Comparison of ENCODE assay signal across 2 cellular contexts in the genomic region with DNA sequence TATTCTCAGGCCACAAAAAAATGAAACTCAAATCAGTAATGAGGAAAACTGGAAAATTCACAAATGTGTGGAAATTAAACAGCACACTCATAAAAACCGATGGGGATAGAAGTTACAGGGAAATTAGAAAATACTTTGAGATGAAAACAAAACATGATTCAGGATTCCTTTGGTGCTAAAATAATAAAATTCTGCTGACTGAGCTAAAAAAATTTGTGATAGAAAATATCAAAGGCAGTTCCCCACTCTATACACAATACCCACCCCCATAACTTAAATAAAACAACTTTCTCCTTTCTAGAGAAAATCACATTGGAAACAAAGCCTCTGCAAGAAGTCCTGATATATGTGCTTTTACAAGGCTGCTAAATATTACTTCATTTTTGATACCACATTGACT.
TF ChIP-seq lines count a peak whose summit lies in the region.

No MANE protein-coding gene starts in this region.

TF ChIP-seq in HEK293, 187 proteins besides CTCF, POLR2A, EP300 and RAD21:
- TF ChIP-seq ZNF18 (tag by site-specific recombination; IDR thresholded peaks at IDR 0.05) = no peak
- peak; percentile 27; the same call in 1 of the 2 replicates for TF ChIP-seq ZNF561 (tag by site-specific recombination; IDR thresholded peaks at IDR 0.05; ENCODE audit: borderline replicate concordance)
- TF ChIP-seq KLF9 (tag by site-specific recombination; IDR thresholded peaks at IDR 0.05; ENCODE audit: low read depth) = no peak
- TF ChIP-seq SP2 (tag by site-specific recombination; IDR thresholded peaks at IDR 0.05) = 0 out of 2 replicates have a peak, but pooled peaks have one; percentile 1
- TF ChIP-seq ZBTB21 (tag by site-specific recombination; IDR thresholded peaks at IDR 0.05) = peak; percentile 9; the same call in 1 of the 2 replicates
- no peak for TF ChIP-seq ZNF510 (tag by site-specific recombination; IDR thresholded peaks at IDR 0.05; ENCODE audit: insufficient replicate concordance)
- 0 out of 2 replicates have a peak, but pooled peaks have one; percentile 8 for TF ChIP-seq ZNF10 (tag by site-specific recombination; IDR thresholded peaks at IDR 0.05)
- no peak for TF ChIP-seq REPIN1 (tag by site-specific recombination; IDR thresholded peaks at IDR 0.05; ENCODE audit: low read depth)
- TF ChIP-seq, protein P1, sequence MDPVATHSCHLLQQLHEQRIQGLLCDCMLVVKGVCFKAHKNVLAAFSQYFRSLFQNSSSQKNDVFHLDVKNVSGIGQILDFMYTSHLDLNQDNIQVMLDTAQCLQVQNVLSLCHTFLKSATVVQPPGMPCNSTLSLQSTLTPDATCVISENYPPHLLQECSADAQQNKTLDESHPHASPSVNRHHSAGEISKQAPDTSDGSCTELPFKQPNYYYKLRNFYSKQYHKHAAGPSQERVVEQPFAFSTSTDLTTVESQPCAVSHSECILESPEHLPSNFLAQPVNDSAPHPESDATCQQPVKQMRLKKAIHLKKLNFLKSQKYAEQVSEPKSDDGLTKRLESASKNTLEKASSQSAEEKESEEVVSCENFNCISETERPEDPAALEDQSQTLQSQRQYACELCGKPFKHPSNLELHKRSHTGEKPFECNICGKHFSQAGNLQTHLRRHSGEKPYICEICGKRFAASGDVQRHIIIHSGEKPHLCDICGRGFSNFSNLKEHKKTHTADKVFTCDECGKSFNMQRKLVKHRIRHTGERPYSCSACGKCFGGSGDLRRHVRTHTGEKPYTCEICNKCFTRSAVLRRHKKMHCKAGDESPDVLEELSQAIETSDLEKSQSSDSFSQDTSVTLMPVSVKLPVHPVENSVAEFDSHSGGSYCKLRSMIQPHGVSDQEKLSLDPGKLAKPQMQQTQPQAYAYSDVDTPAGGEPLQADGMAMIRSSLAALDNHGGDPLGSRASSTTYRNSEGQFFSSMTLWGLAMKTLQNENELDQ (tag by site-specific recombination; IDR thresholded peaks at IDR 0.05; ENCODE audit: low read depth) = no peak
- peak; percentile 84; the same call in 1 of the 2 replicates for TF ChIP-seq ZNF660 (tag by site-specific recombination; IDR thresholded peaks at IDR 0.05)
- TF ChIP-seq ZNF571 (tag by site-specific recombination; IDR thresholded peaks at IDR 0.05) = no peak
- peak; percentile 19; the same call in 1 of the 2 replicates for TF ChIP-seq ZXDB (tag by site-specific recombination; IDR thresholded peaks at IDR 0.05)
- no peak for TF ChIP-seq HOXC10 (CRISPR knock-in tag; IDR thresholded peaks at IDR 0.05)
- TF ChIP-seq ZNF184 (tag by site-specific recombination; IDR thresholded peaks at IDR 0.05) = 0 out of 2 replicates have a peak, but pooled peaks have one; percentile 11
- TF ChIP-seq PRDM1 (tag by site-specific recombination; IDR thresholded peaks at IDR 0.05) = 0 out of 2 replicates have a peak, but pooled peaks have one; percentile 5
- TF ChIP-seq, protein P2, sequence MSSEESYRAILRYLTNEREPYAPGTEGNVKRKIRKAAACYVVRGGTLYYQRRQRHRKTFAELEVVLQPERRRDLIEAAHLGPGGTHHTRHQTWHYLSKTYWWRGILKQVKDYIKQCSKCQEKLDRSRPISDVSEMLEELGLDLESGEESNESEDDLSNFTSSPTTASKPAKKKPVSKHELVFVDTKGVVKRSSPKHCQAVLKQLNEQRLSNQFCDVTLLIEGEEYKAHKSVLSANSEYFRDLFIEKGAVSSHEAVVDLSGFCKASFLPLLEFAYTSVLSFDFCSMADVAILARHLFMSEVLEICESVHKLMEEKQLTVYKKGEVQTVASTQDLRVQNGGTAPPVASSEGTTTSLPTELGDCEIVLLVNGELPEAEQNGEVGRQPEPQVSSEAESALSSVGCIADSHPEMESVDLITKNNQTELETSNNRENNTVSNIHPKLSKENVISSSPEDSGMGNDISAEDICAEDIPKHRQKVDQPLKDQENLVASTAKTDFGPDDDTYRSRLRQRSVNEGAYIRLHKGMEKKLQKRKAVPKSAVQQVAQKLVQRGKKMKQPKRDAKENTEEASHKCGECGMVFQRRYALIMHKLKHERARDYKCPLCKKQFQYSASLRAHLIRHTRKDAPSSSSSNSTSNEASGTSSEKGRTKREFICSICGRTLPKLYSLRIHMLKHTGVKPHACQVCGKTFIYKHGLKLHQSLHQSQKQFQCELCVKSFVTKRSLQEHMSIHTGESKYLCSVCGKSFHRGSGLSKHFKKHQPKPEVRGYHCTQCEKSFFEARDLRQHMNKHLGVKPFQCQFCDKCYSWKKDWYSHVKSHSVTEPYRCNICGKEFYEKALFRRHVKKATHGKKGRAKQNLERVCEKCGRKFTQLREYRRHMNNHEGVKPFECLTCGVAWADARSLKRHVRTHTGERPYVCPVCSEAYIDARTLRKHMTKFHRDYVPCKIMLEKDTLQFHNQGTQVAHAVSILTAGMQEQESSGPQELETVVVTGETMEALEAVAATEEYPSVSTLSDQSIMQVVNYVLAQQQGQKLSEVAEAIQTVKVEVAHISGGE (tag by site-specific recombination; conservative IDR thresholded peaks at IDR 0.05; ENCODE audit: low read depth) = peak; percentile 29

TF ChIP-seq in K562, 482 proteins besides CTCF, POLR2A, EP300 and RAD21:
- TF ChIP-seq KAT8 (IDR thresholded peaks at IDR 0.05; ENCODE audit: low read depth) (no peak), E2F3 (CRISPR knock-in tag; IDR thresholded peaks at IDR 0.05) (no peak), ZNF121 (CRISPR knock-in tag; conservative IDR thresholded peaks at IDR 0.05) (no peak), TBP (optimal IDR thresholded peaks at IDR 0.05; ENCODE audit: low read depth, low read length) (no peak), MLLT1 (IDR thresholded peaks at IDR 0.05) (no peak), NONO (IDR thresholded peaks at IDR 0.05; ENCODE audit: low read depth in 2 of 2, low read length in 1 of 2) (no peak), MAFG (tag; conservative IDR thresholded peaks at IDR 0.05) (peak; percentile 79), ETV5 (CRISPR knock-in tag; IDR thresholded peaks at IDR 0.05; ENCODE audit: low read depth) (no peak), CBX5 (IDR thresholded peaks at IDR 0.05; ENCODE audit: borderline replicate concordance, low read depth) (no peak), TAL1 (IDR thresholded peaks at IDR 0.05) (no peak), DLX4 (CRISPR knock-in tag; IDR thresholded peaks at IDR 0.05) (no peak), IFI16 (CRISPR knock-in tag; IDR thresholded peaks at IDR 0.05) (no peak), E2F5 (CRISPR knock-in tag; IDR thresholded peaks at IDR 0.05) (no peak), ZNF384 (IDR thresholded peaks at IDR 0.05; ENCODE audit: low read depth, low read length) (no peak), CCNT2 (IDR thresholded peaks at IDR 0.05; ENCODE audit: borderline replicate concordance, extremely low read depth, insufficient read length, low read depth, low read length) (no peak), MAFF (IDR thresholded peaks at IDR 0.05; ENCODE audit: low read length) (peak; percentile 89), SUPT5H (IDR thresholded peaks at IDR 0.05) (no peak), ZBTB26 (CRISPR knock-in tag; IDR thresholded peaks at IDR 0.05) (no peak), JUND (IDR thresholded peaks at IDR 0.05; ENCODE audit: borderline replicate concordance, low read depth, low read length) (no peak), JUND (tag; IDR thresholded peaks at IDR 0.05; ENCODE audit: borderline replicate concordance, low read depth, low read length) (no peak), L3MBTL2 (IDR thresholded peaks at IDR 0.05) (no peak), ZC3H11A (IDR thresholded peaks at IDR 0.05; ENCODE audit: low read depth, low read length) (no peak), BCL6 (CRISPR knock-in tag; IDR thresholded peaks at IDR 0.05) (no peak), NEUROD1 (IDR thresholded peaks at IDR 0.05; ENCODE audit: borderline replicate concordance, low read depth, low read length, partially characterized antibody) (no peak), MAFK (IDR thresholded peaks at IDR 0.05; ENCODE audit: low read length) (peak; percentile 86), C11orf30 (IDR thresholded peaks at IDR 0.05; ENCODE audit: low read depth) (peak; percentile 72), ZNF316 (IDR thresholded peaks at IDR 0.05) (peak; percentile 88), ZKSCAN1 (IDR thresholded peaks at IDR 0.05; ENCODE audit: low read depth, low read length) (no peak), MIER1 (IDR thresholded peaks at IDR 0.05; ENCODE audit: low read depth) (no peak), ZNF75A (CRISPR knock-in tag; IDR thresholded peaks at IDR 0.05) (no peak), XRCC5 (IDR thresholded peaks at IDR 0.05; ENCODE audit: low read depth, low read length) (no peak), RNF2 (IDR thresholded peaks at IDR 0.05) (no peak), ZSCAN29 (IDR thresholded peaks at IDR 0.05) (no peak)
- TF ChIP-seq, protein P3, sequence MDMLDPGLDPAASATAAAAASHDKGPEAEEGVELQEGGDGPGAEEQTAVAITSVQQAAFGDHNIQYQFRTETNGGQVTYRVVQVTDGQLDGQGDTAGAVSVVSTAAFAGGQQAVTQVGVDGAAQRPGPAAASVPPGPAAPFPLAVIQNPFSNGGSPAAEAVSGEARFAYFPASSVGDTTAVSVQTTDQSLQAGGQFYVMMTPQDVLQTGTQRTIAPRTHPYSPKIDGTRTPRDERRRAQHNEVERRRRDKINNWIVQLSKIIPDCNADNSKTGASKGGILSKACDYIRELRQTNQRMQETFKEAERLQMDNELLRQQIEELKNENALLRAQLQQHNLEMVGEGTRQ (CRISPR knock-in tag; IDR thresholded peaks at IDR 0.05) = no peak
- TF ChIP-seq, protein P4, sequence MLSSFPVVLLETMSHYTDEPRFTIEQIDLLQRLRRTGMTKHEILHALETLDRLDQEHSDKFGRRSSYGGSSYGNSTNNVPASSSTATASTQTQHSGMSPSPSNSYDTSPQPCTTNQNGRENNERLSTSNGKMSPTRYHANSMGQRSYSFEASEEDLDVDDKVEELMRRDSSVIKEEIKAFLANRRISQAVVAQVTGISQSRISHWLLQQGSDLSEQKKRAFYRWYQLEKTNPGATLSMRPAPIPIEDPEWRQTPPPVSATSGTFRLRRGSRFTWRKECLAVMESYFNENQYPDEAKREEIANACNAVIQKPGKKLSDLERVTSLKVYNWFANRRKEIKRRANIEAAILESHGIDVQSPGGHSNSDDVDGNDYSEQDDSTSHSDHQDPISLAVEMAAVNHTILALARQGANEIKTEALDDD (IDR thresholded peaks at IDR 0.05) = no peak
- TF ChIP-seq, protein P5, sequence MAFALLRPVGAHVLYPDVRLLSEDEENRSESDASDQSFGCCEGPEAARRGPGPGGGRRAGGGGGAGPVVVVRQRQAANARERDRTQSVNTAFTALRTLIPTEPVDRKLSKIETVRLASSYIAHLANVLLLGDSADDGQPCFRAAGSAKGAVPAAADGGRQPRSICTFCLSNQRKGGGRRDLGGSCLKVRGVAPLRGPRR (CRISPR knock-in tag; IDR thresholded peaks at IDR 0.05) = no peak
- TF ChIP-seq, protein P6, sequence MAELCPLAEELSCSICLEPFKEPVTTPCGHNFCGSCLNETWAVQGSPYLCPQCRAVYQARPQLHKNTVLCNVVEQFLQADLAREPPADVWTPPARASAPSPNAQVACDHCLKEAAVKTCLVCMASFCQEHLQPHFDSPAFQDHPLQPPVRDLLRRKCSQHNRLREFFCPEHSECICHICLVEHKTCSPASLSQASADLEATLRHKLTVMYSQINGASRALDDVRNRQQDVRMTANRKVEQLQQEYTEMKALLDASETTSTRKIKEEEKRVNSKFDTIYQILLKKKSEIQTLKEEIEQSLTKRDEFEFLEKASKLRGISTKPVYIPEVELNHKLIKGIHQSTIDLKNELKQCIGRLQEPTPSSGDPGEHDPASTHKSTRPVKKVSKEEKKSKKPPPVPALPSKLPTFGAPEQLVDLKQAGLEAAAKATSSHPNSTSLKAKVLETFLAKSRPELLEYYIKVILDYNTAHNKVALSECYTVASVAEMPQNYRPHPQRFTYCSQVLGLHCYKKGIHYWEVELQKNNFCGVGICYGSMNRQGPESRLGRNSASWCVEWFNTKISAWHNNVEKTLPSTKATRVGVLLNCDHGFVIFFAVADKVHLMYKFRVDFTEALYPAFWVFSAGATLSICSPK (IDR thresholded peaks at IDR 0.05; ENCODE audit: borderline replicate concordance) = no peak
